Comparison of ENCODE assay signal across 8 cellular contexts in the genomic region with DNA sequence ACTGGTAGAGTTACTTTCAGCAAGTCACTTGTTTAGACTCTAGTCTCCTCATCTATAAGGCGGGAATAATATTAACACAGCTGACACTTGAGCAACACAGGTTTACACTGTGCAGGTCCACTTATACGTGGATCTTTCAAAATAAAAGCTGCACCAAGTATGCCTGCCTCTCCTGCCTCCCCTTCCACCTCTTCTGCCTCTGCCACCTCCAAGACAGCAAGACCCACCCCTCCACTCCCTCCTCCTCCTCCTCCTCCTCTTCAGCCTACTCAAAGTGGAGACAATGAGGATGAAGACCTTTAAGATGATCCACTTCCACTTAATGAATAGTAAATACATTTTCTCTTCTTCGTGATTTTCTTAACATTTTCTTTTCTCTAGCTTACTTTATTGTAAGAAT.
"Had no signal": no experiment of that assay in that cellular context is flagged by ENCODE, and none has a peak within 500 bp of the region (broad histone marks: within the 10 kb centered on the region; RNA-seq: fewer than 3 reads in every experiment).

No MANE protein-coding gene starts in this region.

- H3K27ac ChIP-seq: HL-60 had no signal

- H3K4me3 Mint-ChIP-seq: GM23338, H9, HFFc6 had no signal

- H3K27me3 Mint-ChIP-seq: IgD-negative memory B cell had no signal

- H3K4me1 Mint-ChIP-seq: IgD-negative memory B cell had no signal

- DNase-seq: H9, HCEC 1CT, HFFc6, KG1 had no signal

- H3K4me3 ChIP-seq: GM23338 had no signal

- H3K27ac Mint-ChIP-seq: GM23338, H9, HFFc6, IgD-negative memory B cell had no signal

- H3K9me3 Mint-ChIP-seq: GM23338, H9, HFFc6, IgD-negative memory B cell had no signal

- ATAC-seq: GM23338, HepG2 had no signal
